Comparison of ENCODE assay signal across 16 cellular contexts in the genomic region with DNA sequence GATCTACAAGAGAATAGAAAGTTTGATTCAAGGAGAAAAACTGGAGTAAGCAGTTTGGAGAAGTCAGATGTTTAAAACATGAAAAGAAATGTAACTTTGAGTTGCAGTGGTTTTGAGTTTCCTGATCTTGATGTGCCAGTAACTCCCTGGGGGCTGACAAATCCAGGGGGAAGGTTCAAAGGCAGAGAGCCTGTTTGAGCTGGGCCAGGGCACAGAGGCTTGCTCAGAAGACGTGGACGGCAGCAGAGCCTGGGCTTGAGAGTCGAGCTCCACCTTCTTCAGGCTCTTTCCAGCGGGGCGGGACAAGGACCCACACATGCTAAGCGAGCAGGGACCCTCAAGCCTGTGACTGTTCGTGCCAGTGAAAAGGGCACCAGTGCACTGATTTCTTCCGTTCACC.
DNase-seq lines count a peak whose midpoint lies in the region; ATAC-seq and TF ChIP-seq lines count a peak whose summit lies in the region.
"Had no signal": no experiment of that assay in that cellular context is flagged by ENCODE, and none has a peak within 500 bp of the region (broad histone marks: within the 10 kb centered on the region; RNA-seq: fewer than 3 reads in every experiment).

No MANE protein-coding gene starts in this region.

- peaks cover 26% of the 10 kb centered on the region for H4K20me1 ChIP-seq in BLaER1
- H4K20me1 ChIP-seq in H9 (ENCODE audit: control insufficient read depth, insufficient read depth, insufficient read length), result no peaks in the 10 kb centered on the region
- no peaks in the 10 kb centered on the region for H4K20me1 ChIP-seq in hepatocyte (ENCODE audit: insufficient read depth, poor library complexity, severe bottlenecking)

- H3K4me1 ChIP-seq in BLaER1, result peaks cover 35% of the 10 kb centered on the region
- H3K4me1 ChIP-seq in H9 (ENCODE audit: insufficient read depth, low read length), result no peaks in the 10 kb centered on the region
- H3K4me1 ChIP-seq in esophagus muscularis mucosa, result no peaks in the 10 kb centered on the region
- no peaks in the 10 kb centered on the region for H3K4me1 ChIP-seq in hepatocyte (ENCODE audit: insufficient read depth)
- no peaks in the 10 kb centered on the region for H3K4me1 ChIP-seq in adrenal gland (replicated peaks in 1 of 2)

- no peak overlapping the region for H2AK5ac ChIP-seq in H9 (ENCODE audit: insufficient read length, low read length)

- H3K27me3 ChIP-seq in BLaER1 (no peaks in the 10 kb centered on the region), H9 (ENCODE audit: insufficient read depth, low read length) (no peaks in the 10 kb centered on the region), esophagus muscularis mucosa (no peaks in the 10 kb centered on the region), hepatocyte (no peaks in the 10 kb centered on the region), adrenal gland (no peaks in the 10 kb centered on the region)

- H3K27me3 Mint-ChIP-seq in H9 (ENCODE audit: low read depth), result no peaks in the 10 kb centered on the region
- no peaks in the 10 kb centered on the region for H3K27me3 Mint-ChIP-seq in natural killer cell treated with Interleukin-12 subunit alpha and Interleukin-12 subunit beta and Interleukin-15 and Interleukin-18, amount 100 ng/mL, for 72 hours
- H3K27me3 Mint-ChIP-seq: B cell; CD4-positive, alpha-beta T cell had no signal

- H3K36me3 ChIP-seq in BLaER1, result peaks cover 10% of the 10 kb centered on the region; the same call in 1 of the 2 replicates
- no peaks in the 10 kb centered on the region for H3K36me3 ChIP-seq in esophagus muscularis mucosa
- H3K36me3 ChIP-seq in hepatocyte (replicated peaks; ENCODE audit: insufficient read depth, low read depth), result no peaks in the 10 kb centered on the region
- no peaks in the 10 kb centered on the region for H3K36me3 ChIP-seq in adrenal gland (replicated peaks in 1 of 2)

- H3K4me3 Mint-ChIP-seq in H9, result no peak overlapping the region
- H3K4me3 Mint-ChIP-seq in natural killer cell treated with Interleukin-12 subunit alpha and Interleukin-12 subunit beta and Interleukin-15 and Interleukin-18, amount 100 ng/mL, for 72 hours, result no peak overlapping the region
- H3K4me3 Mint-ChIP-seq: B cell; CD4-positive, alpha-beta T cell; HFFc6 had no signal

- H2BK12ac ChIP-seq in H9 (ENCODE audit: insufficient read length, low read depth, low read length), result no peak overlapping the region

- H3K4me3 ChIP-seq in BLaER1 (peak overlapping the region; percentile 46), esophagus muscularis mucosa (no peak overlapping the region), hepatocyte (no peak overlapping the region), adrenal gland (no peak overlapping the region)
- H3K4me3 ChIP-seq: GM23248 had no signal

- H3T11ph ChIP-seq in H9 (ENCODE audit: low read length), result no peak overlapping the region

- no peak for TF ChIP-seq POLR2A in esophagus muscularis mucosa (IDR thresholded peaks at IDR 0.05; ENCODE audit: low read depth)
- TF ChIP-seq POLR2A in adrenal gland (IDR thresholded peaks at IDR 0.05), result no peak

- intact Hi-C loops in esophagus muscularis mucosa (cut with DNase I) (no loop called here), adrenal gland (cut with DNase I) (no loop called here)

- no peak overlapping the region for H4K91ac ChIP-seq in H9 (ENCODE audit: insufficient read length, low read depth, low read length)

- no peak overlapping the region for H3K4ac ChIP-seq in H9 (ENCODE audit: low read depth, low read length)

- H3K36me3 Mint-ChIP-seq in H9 (ENCODE audit: insufficient read depth in 1 of 3, low read depth in 3 of 3), result no peaks in the 10 kb centered on the region; a peak in 1 of 7 replicates
- no peaks in the 10 kb centered on the region for H3K36me3 Mint-ChIP-seq in natural killer cell treated with Interleukin-12 subunit alpha and Interleukin-12 subunit beta and Interleukin-15 and Interleukin-18, amount 100 ng/mL, for 72 hours

- no peak overlapping the region for H2BK20ac ChIP-seq in H9 (ENCODE audit: low read depth, low read length, poor library complexity, severe bottlenecking)

- no peak overlapping the region for H2BK5ac ChIP-seq in H9 (ENCODE audit: insufficient read length, low read length)

- no peaks in the 10 kb centered on the region for H3K9me3 ChIP-seq in BLaER1
- no peaks in the 10 kb centered on the region for H3K9me3 ChIP-seq in H9 (ENCODE audit: control insufficient read depth, low read depth, low read length)
- H3K9me3 ChIP-seq in esophagus muscularis mucosa, result no peaks in the 10 kb centered on the region
- no peaks in the 10 kb centered on the region for H3K9me3 ChIP-seq in hepatocyte (ENCODE audit: low read depth)
- peaks cover 0 to 4% (median 0%) of the 10 kb centered on the region in 3 donors for H3K9me3 ChIP-seq in adrenal gland (replicated peaks in 1 of 3)

- no peak overlapping the region for H4K5ac ChIP-seq in H9 (ENCODE audit: insufficient read length, low read depth, low read length)

- H3K27ac ChIP-seq in BLaER1, result peak overlapping the region; percentile 38; the same call in 1 of the 2 replicates
- H3K27ac ChIP-seq in H9 (ENCODE audit: insufficient read length, low read depth, low read length), result no peak overlapping the region
- H3K27ac ChIP-seq in esophagus muscularis mucosa (replicated peaks in 1 of 4), result no peak overlapping the region
- no peak overlapping the region for H3K27ac ChIP-seq in hepatocyte
- H3K27ac ChIP-seq in adrenal gland, result no peak overlapping the region
- H3K27ac ChIP-seq: C4-2B, GM23248 had no signal

- no peaks in the 10 kb centered on the region for H3K79me2 ChIP-seq in H9 (ENCODE audit: insufficient read depth, low read length)
- no peaks in the 10 kb centered on the region for H3K79me2 ChIP-seq in hepatocyte

- DNase-seq in H9 (no peak), esophagus muscularis mucosa (ENCODE audit: extremely low spot score) (peak; percentile 64), hepatocyte (ENCODE audit: low spot score) (no peak), adrenal gland (no peak)
- DNase-seq in natural killer cell treated with Interleukin-12 subunit alpha and Interleukin-12 subunit beta and Interleukin-15 and Interleukin-18, amount 100 ng/mL, for 72 hours (ENCODE audit: low spot score), result no peak
- DNase-seq: 8988T; CD4-positive, alpha-beta T cell; DMS153; DMS79; GDM1; GM23248; HFFc6 had no signal

- peaks cover 19 to 21% of the 10 kb centered on the region in 2 experiments for H3K4me1 Mint-ChIP-seq in H9
- peaks cover 0 to 7% of the 10 kb centered on the region in 2 donors for H3K4me1 Mint-ChIP-seq in natural killer cell treated with Interleukin-12 subunit alpha and Interleukin-12 subunit beta and Interleukin-15 and Interleukin-18, amount 100 ng/mL, for 72 hours (ENCODE audit: low read depth in 2 of 2)

- H2BK15ac ChIP-seq in H9 (ENCODE audit: low read depth, low read length), result no peak overlapping the region

- TF ChIP-seq CTCF in H9 (conservative IDR thresholded peaks at IDR 0.05) (no peak), esophagus muscularis mucosa (IDR thresholded peaks at IDR 0.05) (no peak), hepatocyte (IDR thresholded peaks at IDR 0.05; ENCODE audit: poor library complexity) (no peak), adrenal gland (IDR thresholded peaks at IDR 0.05) (no peak)

- H4K8ac ChIP-seq in H9 (replicated peaks; ENCODE audit: insufficient read length, low read depth, low read length), result no peak overlapping the region

- no peak overlapping the region for H2BK120ac ChIP-seq in H9 (ENCODE audit: low read depth, low read length, poor library complexity, severe bottlenecking)

- peak overlapping the region; percentile 88 for H3K4me2 ChIP-seq in BLaER1
- no peak overlapping the region for H3K4me2 ChIP-seq in H9 (ENCODE audit: insufficient read depth, insufficient read length, low read length)
- no peak overlapping the region for H3K4me2 ChIP-seq in hepatocyte

- ATAC-seq in natural killer cell treated with Interleukin-12 subunit alpha and Interleukin-12 subunit beta and Interleukin-15 and Interleukin-18, amount 100 ng/mL, for 72 hours, result no peak
- no peak for ATAC-seq in HG02571 (IDR thresholded peaks at IDR 0.05; ENCODE audit: unreplicated experiment)

- no CpG with 5 or more reads among the region's 8 CpGs for WGBS in H9 (ENCODE audit: extremely low coverage, insufficient read length, low lambda C conversion rate)
- WGBS in esophagus muscularis mucosa, result 95% methylated on average over 6 of the region's 8 CpGs
- WGBS in hepatocyte (ENCODE audit: low lambda C conversion rate, missing lambda C conversion rate), result 88% methylated on average over 8 of the region's 8 CpGs
- WGBS in adrenal gland, 4 donors, result 82 to 91% (median 85%) methylated on average over 8 of the region's 8 CpGs

- H3K9me3 Mint-ChIP-seq in H9, result no peaks in the 10 kb centered on the region
- H3K9me3 Mint-ChIP-seq in natural killer cell treated with Interleukin-12 subunit alpha and Interleukin-12 subunit beta and Interleukin-15 and Interleukin-18, amount 100 ng/mL, for 72 hours, result no peaks in the 10 kb centered on the region
- H3K9me3 Mint-ChIP-seq: CD4-positive, alpha-beta T cell had no signal

- no peak overlapping the region for H2AFZ ChIP-seq in H9 (ENCODE audit: low read length)
- H2AFZ ChIP-seq in hepatocyte, result no peak overlapping the region
- H2AFZ ChIP-seq: GM23248 had no signal

- peak overlapping the region; percentile 58 to 76 (median 70); a peak in 6 of 7 replicates for H3K27ac Mint-ChIP-seq in H9
- H3K27ac Mint-ChIP-seq in natural killer cell treated with Interleukin-12 subunit alpha and Interleukin-12 subunit beta and Interleukin-15 and Interleukin-18, amount 100 ng/mL, for 72 hours, result no peak overlapping the region
- H3K27ac Mint-ChIP-seq: B cell; CD4-positive, alpha-beta T cell; HFFc6 had no signal

- no peak overlapping the region; the same call in 1 of the 2 replicates for H3K14ac ChIP-seq in H9 (ENCODE audit: insufficient read depth, low read length)

- no peaks in the 10 kb centered on the region for H3K23me2 ChIP-seq in H9 (ENCODE audit: insufficient read length, low read depth, low read length, poor library complexity, severe bottlenecking)

- H3K79me1 ChIP-seq in H9 (ENCODE audit: insufficient read depth, low read depth, low read length, poor library complexity, severe bottlenecking), result no peaks in the 10 kb centered on the region

- H3K9ac ChIP-seq in BLaER1 (peak overlapping the region; percentile 41; the same call in 1 of the 2 replicates), H9 (ENCODE audit: extremely low read depth, insufficient read length, low read length) (no peak overlapping the region)
- H3K9ac ChIP-seq: GM23248 had no signal

- TF ChIP-seq EP300 in esophagus muscularis mucosa (IDR thresholded peaks at IDR 0.05), result no peak

- H3K56ac ChIP-seq in H9 (ENCODE audit: insufficient read length, low read depth, low read length), result no peak overlapping the region

- no peak overlapping the region for H3K18ac ChIP-seq in H9 (ENCODE audit: insufficient read length, low read depth, low read length)

- H3K9me2 ChIP-seq in hepatocyte (replicated peaks; ENCODE audit: insufficient read depth), result no peaks in the 10 kb centered on the region

- no peak overlapping the region for H3K23ac ChIP-seq in H9 (ENCODE audit: insufficient read length, low read depth, low read length)

Comparison
In these comparisons a context has a peak if more than half of its experiments do, and no peak if none do; other contexts are left out.
1. H3K27ac Mint-ChIP-seq: peak in H9 (3 of 3); none in natural killer cell treated with Interleukin-12 subunit alpha and Interleukin-12 subunit beta and Interleukin-15 and Interleukin-18, amount 100 ng/mL, for 72 hours (0 of 2).